Comparison of ENCODE assay signal across 23 cellular contexts in genomic region chr19:6084821-6085220, GRCh38. TPM values are rescaled to one million over a fixed set of nuclear protein-coding genes. Genes with fewer than 3 reads are reported as not detected.
A peak's percentile ranks its signal among the peaks of the same experiment; 100 is the strongest.
DNase-seq lines count a peak whose midpoint lies in the region; ATAC-seq, FAIRE-seq and TF ChIP-seq lines count a peak whose summit lies in the region.
"Had no signal": no experiment of that assay in that cellular context is flagged by ENCODE, and none has a peak within 500 bp of the region (broad histone marks: within the 10 kb centered on the region; RNA-seq: fewer than 3 reads in every experiment).

No MANE protein-coding gene starts in this region.

- in situ Hi-C loops in K562 (cut with MboI) (no loop called here), G401 (cut with HindIII; ENCODE audit: low sequenced_read_pairs) (no loop called here)

- no peak for TF ChIP-seq POLR2A in K562 (conservative IDR thresholded peaks at IDR 0.05)
- no peak for TF ChIP-seq POLR2A in esophagus muscularis mucosa (IDR thresholded peaks at IDR 0.05; ENCODE audit: low read depth)

- no peak for TF ChIP-seq RAD21 in K562 (CRISPR knock-in tag; conservative IDR thresholded peaks at IDR 0.05 in 1 of 2, IDR thresholded peaks at IDR 0.05 in 1 of 2)

- POLR2A ChIA-PET in K562 (lab: Yijun Ruan, JAX), result interaction anchor here (0.6 kb wide), 2 partner anchors 9 to 26 kb away, joined by 3 read pairs; no protein-coding TSS in a partner anchor

- H3K4me1 ChIP-seq in K562 (replicated peaks in 1 of 2; ENCODE audit: control insufficient read depth in 2 of 2, insufficient read depth in 2 of 2, low read length in 2 of 2), result peaks cover 13 to 25% of the 10 kb centered on the region in 2 experiments; a peak in 4 of 5 replicates
- peaks cover 26 to 88% (median 69%) of the 10 kb centered on the region in 4 donors for H3K4me1 ChIP-seq in esophagus muscularis mucosa

- FAIRE-seq in K562 (lab: Jason Lieb, UNC), result no peak
- no peak for FAIRE-seq in frontal cortex (lab: Jason Lieb, UNC)
- FAIRE-seq: G401.6, GM19239 had no signal

- DNase-seq in T-helper 17 cell (no peak), K562 (ENCODE audit: extremely low read depth in 1 of 4, low spot score in 3 of 4) (no peak), esophagus muscularis mucosa (ENCODE audit: extremely low spot score) (no peak), frontal cortex (ENCODE audit: low spot score in 2 of 2) (no peak), G401 (ENCODE audit: low spot score) (no peak)
- no peak for DNase-seq in central memory CD4-positive, alpha-beta T cell
- no peak for DNase-seq in stimulated activated naive CD4-positive, alpha-beta T cell treated with Interleukin-2 at 50 U/mL for 16 hours (lab: John Stamatoyannopoulos, UW)
- DNase-seq: C1 segment of cervical spinal cord; Calu3; CD4-positive, alpha-beta memory T cell; COR-L47; DMS53; DMS79 treated with DMSO at 0.1 percent for 48 hours; GM23248; H9; HFFc6 had no signal

- no TSS peak for BruUV-seq in K562 (replicated peaks; lab: Mats Ljungman, UMichigan)

- intact Hi-C loops in K562 (cut with micrococcal nuclease), result no loop called here
- intact Hi-C loops in esophagus muscularis mucosa (cut with DNase I), result no loop called here

- CTCF ChIA-PET in K562 (lab: Yijun Ruan, JAX; ENCODE audit: low intra/inter-chr PET ratio), result no interaction called here

- H2AFZ ChIP-seq in K562 (ENCODE audit: low read depth, low read length), result no peak overlapping the region
- H2AFZ ChIP-seq: GM23248 had no signal

- H3K9ac ChIP-seq in K562 (ENCODE audit: insufficient read depth in 1 of 2, low read depth in 2 of 2, low read length in 2 of 2), result no peak overlapping the region
- H3K9ac ChIP-seq: GM23248 had no signal

- H3K36me3 Mint-ChIP-seq in T-helper 17 cell (ENCODE audit: low read depth), result no peaks in the 10 kb centered on the region
- H3K36me3 Mint-ChIP-seq: CD4-positive, alpha-beta memory T cell had no signal

- H3K36me3 ChIP-seq in K562 (ENCODE audit: control insufficient read depth, insufficient read depth, low read length) (no peaks in the 10 kb centered on the region), esophagus muscularis mucosa (no peaks in the 10 kb centered on the region)

- no peaks in the 10 kb centered on the region for H3K9me3 ChIP-seq in T-helper 17 cell (ENCODE audit: control insufficient read depth, low read length, poor library complexity, severe bottlenecking)
- no peaks in the 10 kb centered on the region for H3K9me3 ChIP-seq in K562 (replicated peaks; ENCODE audit: control insufficient read depth, insufficient read depth, low read depth, low read length)
- no peaks in the 10 kb centered on the region for H3K9me3 ChIP-seq in esophagus muscularis mucosa

- TF ChIP-seq CTCF in K562 (IDR thresholded peaks at IDR 0.05 in 2 of 3, conservative IDR thresholded peaks at IDR 0.05 in 1 of 3; ENCODE audit: insufficient read depth in 2 of 3, low read depth in 1 of 3, low read length in 3 of 3) (no peak), esophagus muscularis mucosa (IDR thresholded peaks at IDR 0.05) (no peak)

- H3K9me1 ChIP-seq in K562 (ENCODE audit: control insufficient read depth, insufficient read depth, low read length), result no peaks in the 10 kb centered on the region

- 94% methylated on average over 2 of the region's 2 CpGs for WGBS in K562 (ENCODE audit: insufficient coverage, low coverage, missing lambda C conversion rate)
- WGBS in esophagus muscularis mucosa, result 97% methylated on average over 2 of the region's 2 CpGs

- ATAC-seq in T-helper 17 cell, result no peak
- ATAC-seq in K562, result no peak
- ATAC-seq: HCT116 had no signal

- H3K27me3 ChIP-seq in K562 (ENCODE audit: control insufficient read depth in 2 of 2, insufficient read depth in 2 of 2, low read length in 2 of 2) (no peaks in the 10 kb centered on the region), esophagus muscularis mucosa (no peaks in the 10 kb centered on the region)

- H3K4me1 Mint-ChIP-seq in T-helper 17 cell, result peaks cover 25% of the 10 kb centered on the region

- H3K4me3 Mint-ChIP-seq in T-helper 17 cell, result peak overlapping the region; percentile 59
- H3K4me3 Mint-ChIP-seq: CD4-positive, alpha-beta memory T cell; H9; HFFc6 had no signal

- H3K4me2 ChIP-seq in K562 (ENCODE audit: insufficient read depth, low read length), result no peak overlapping the region

- H3K27ac ChIP-seq in K562 (ENCODE audit: extremely low read depth, low read depth, low read length) (no peak overlapping the region), esophagus muscularis mucosa (replicated peaks in 1 of 4) (peak overlapping the region; percentile 55 to 94 (median 90))

- H4K20me1 ChIP-seq in K562 (replicated peaks; ENCODE audit: control insufficient read depth, insufficient read depth, low read length), result no peaks in the 10 kb centered on the region

- no peak overlapping the region for H3K27ac Mint-ChIP-seq in T-helper 17 cell
- H3K27ac Mint-ChIP-seq: H9 had no signal

- H3K79me2 ChIP-seq in K562 (ENCODE audit: control insufficient read depth, insufficient read depth, low read length), result peaks cover 26% of the 10 kb centered on the region

- H3K27me3 Mint-ChIP-seq in T-helper 17 cell, result no peaks in the 10 kb centered on the region

- TF ChIP-seq EP300 in K562 (IDR thresholded peaks at IDR 0.05; ENCODE audit: low read length) (no peak), esophagus muscularis mucosa (IDR thresholded peaks at IDR 0.05) (no peak)

- H3K4me3 ChIP-seq in K562, result no peak overlapping the region
- no peak overlapping the region for H3K4me3 ChIP-seq in esophagus muscularis mucosa
- H3K4me3 ChIP-seq: GM23248 had no signal

TF ChIP-seq in K562, 482 proteins besides CTCF, POLR2A, EP300 and RAD21:
- TF ChIP-seq ZNF146 (CRISPR knock-in tag; IDR thresholded peaks at IDR 0.05; ENCODE audit: unreplicated experiment), result peak; percentile 98
- TF ChIP-seq KDM1A (IDR thresholded peaks at IDR 0.05), result 0 out of 4 replicates have a peak, but pooled peaks of 1 of the 2 experiments have one; percentile 10
- TF ChIP-seq CCNT2 (IDR thresholded peaks at IDR 0.05; ENCODE audit: borderline replicate concordance, extremely low read depth, insufficient read length, low read depth, low read length), result no peak
- no peak for TF ChIP-seq FOXP1 (CRISPR knock-in tag; IDR thresholded peaks at IDR 0.05)
- TF ChIP-seq CCAR2 (IDR thresholded peaks at IDR 0.05; ENCODE audit: low read depth, low read length), result no peak
- TF ChIP-seq NCOA4 (IDR thresholded peaks at IDR 0.05; ENCODE audit: partially characterized antibody), result no peak
- TF ChIP-seq RBM25 (IDR thresholded peaks at IDR 0.05; ENCODE audit: low read depth, low read length, severe bottlenecking), result peak; percentile 70

RNA-seq across cellular contexts. Expression of gene RFX2, which starts 25.5 kb away (rescaled TPM):
- total RNA-seq in T-helper 17 cell (10 to 100 TPM in 1 of 2 donors, 1 to 10 TPM in 1; 9.0 to 23.3 TPM), K562 (2014; rRNA removed) (18.7 and 24.0 TPM in 2 replicates), K562 (2014; rRNA removed; fragmentation: Illumina TruSeq; extraction: Trizol) (4.4 and 5.3 TPM in 2 replicates), K562 (2015; rRNA removed; fragmentation: Illumina TruSeq; extraction: Trizol) (7.4 and 7.6 TPM in 2 replicates), K562 (2021) (18.3 and 18.9 TPM in 2 replicates), esophagus muscularis mucosa (10 to 100 TPM; 25.5 to 49.9 (median 32.8) TPM), frontal cortex (5.7 TPM)
- 29.2 and 31.8 TPM in 2 replicates for total RNA-seq in K562 (2011; cell fraction: chromatin; rRNA removed; ENCODE audit: low replicate concordance)
- 18.3 and 22.4 TPM in 2 replicates for total RNA-seq in K562 (2011; cell fraction: nucleolus; rRNA removed)
- total RNA-seq in K562 (2011; cell fraction: nucleoplasm; rRNA removed), result 18.6 and 20.1 TPM in 2 replicates
- polyA plus RNA-seq in K562 (2011; rRNA removed) (8.7 and 9.8 TPM in 2 replicates), K562 (2014; fragmentation: Illumina TruSeq; extraction: Trizol) (9.4 and 11.3 TPM in 2 replicates), K562 (2014; fragmentation: Nextera tagmentation; extraction: Ambion mirVana) (1 to 10 TPM; 3.6 to 4.4 TPM), K562 (2014; rRNA removed) (11.1 and 11.4 TPM in 2 replicates)
- 14.8 and 32.1 TPM in 2 replicates for polyA plus RNA-seq in K562 (2011; cell fraction: cytosol; rRNA removed)
- polyA plus RNA-seq in K562 (2011; cell fraction: nucleus; rRNA removed), result 20.8 and 44.3 TPM in 2 replicates
- 10.9 and 12.9 TPM in 2 replicates for polyA plus RNA-seq in K562 (2012)
- polyA minus RNA-seq in K562 (2011; rRNA and poly(A)+ RNA removed), result 8.9 and 11.7 TPM in 2 replicates
- 10.7 and 12.8 TPM in 2 replicates for polyA minus RNA-seq in K562 (2011; cell fraction: cytosol; rRNA and poly(A)+ RNA removed)
- polyA minus RNA-seq in K562 (2011; cell fraction: nucleus; rRNA and poly(A)+ RNA removed), result 9.2 and 11.2 TPM in 2 replicates
- 3.1 and 4.2 TPM in 2 replicates for total RNA-seq in G401 (2014; rRNA removed; shearing (Covaris generic))

RNA-seq across cellular contexts. Expression of gene ACSBG2, which starts 50.6 kb away (rescaled TPM):
- not detected for total RNA-seq in T-helper 17 cell
- total RNA-seq in K562 (2011; cell fraction: chromatin; rRNA removed; ENCODE audit: low replicate concordance), result not detected in 2 replicates
- not detected in 2 replicates for total RNA-seq in K562 (2011; cell fraction: nucleolus; rRNA removed)
- not detected in 2 replicates for total RNA-seq in K562 (2011; cell fraction: nucleoplasm; rRNA removed)
- total RNA-seq in K562 (2014; rRNA removed), result not detected in 2 replicates
- 0.07 TPM in 1 of 2 replicates, not detected in the other for total RNA-seq in K562 (2014; rRNA removed; fragmentation: Illumina TruSeq; extraction: Trizol)
- total RNA-seq in K562 (2015; rRNA removed; fragmentation: Illumina TruSeq; extraction: Trizol), result 0.11 TPM in 1 of 2 replicates, not detected in the other
- 0.11 TPM in 1 of 2 replicates, not detected in the other for total RNA-seq in K562 (2021)
- polyA plus RNA-seq in K562 (2011; rRNA removed), result not detected in 2 replicates
- polyA plus RNA-seq in K562 (2011; cell fraction: cytosol; rRNA removed), result not detected in 2 replicates
- 0.10 TPM in 1 of 2 replicates, not detected in the other for polyA plus RNA-seq in K562 (2011; cell fraction: nucleus; rRNA removed)
- 0.17 and 0.44 TPM in 2 replicates for polyA plus RNA-seq in K562 (2012)
- not detected in 2 replicates for polyA plus RNA-seq in K562 (2014; fragmentation: Illumina TruSeq; extraction: Trizol)
- under 1 TPM in 1 of 2 experiments, not detected in 1; 0.11 TPM for polyA plus RNA-seq in K562 (2014; fragmentation: Nextera tagmentation; extraction: Ambion mirVana)
- 0.08 TPM in 1 of 2 replicates, not detected in the other for polyA plus RNA-seq in K562 (2014; rRNA removed)
- 0.14 and 0.51 TPM in 2 replicates for polyA minus RNA-seq in K562 (2011; rRNA and poly(A)+ RNA removed)
- polyA minus RNA-seq in K562 (2011; cell fraction: cytosol; rRNA and poly(A)+ RNA removed), result not detected in 2 replicates
- polyA minus RNA-seq in K562 (2011; cell fraction: nucleus; rRNA and poly(A)+ RNA removed), result not detected in 2 replicates
- under 1 TPM; 0.42 to 0.86 (median 0.60) TPM for total RNA-seq in esophagus muscularis mucosa
- total RNA-seq in frontal cortex, result not detected
- total RNA-seq in G401 (2014; rRNA removed; shearing (Covaris generic)), result not detected in 2 replicates
- total RNA-seq: A673; Calu3; CD4-positive, alpha-beta memory T cell; Daoy; GM23248; H4; H9; HFFc6 had no signal
- polyA plus RNA-seq: BJ; CD4-positive, alpha-beta memory T cell; GM23248 had no signal
